In genomic region chr7:100100420-100101015, GRCh38 we compare ENCODE assay signal across 1 cellular context.
TF ChIP-seq lines count a peak whose summit lies in the region.

No MANE protein-coding gene starts in this region.

TF ChIP-seq in K562, 482 proteins besides CTCF, POLR2A, EP300 and RAD21 (continued from another document and continues in another):
- TF ChIP-seq MIER1 (IDR thresholded peaks at IDR 0.05; ENCODE audit: low read depth) (no peak), CHD4 (IDR thresholded peaks at IDR 0.05; ENCODE audit: insufficient read depth, insufficient replicate concordance, low read depth, low read length, poor library complexity, severe bottlenecking) (no peak), RFX1 (IDR thresholded peaks at IDR 0.05) (no peak), ETV6 (IDR thresholded peaks at IDR 0.05; ENCODE audit: borderline replicate concordance in 1 of 2, low read depth in 2 of 2, low read length in 1 of 2) (peak in 1 of 2 experiments; percentile 66; a peak in 1 of 4 replicates), ETV6 (CRISPR knock-in tag; IDR thresholded peaks at IDR 0.05; ENCODE audit: borderline replicate concordance) (no peak), ZNF121 (CRISPR knock-in tag; conservative IDR thresholded peaks at IDR 0.05) (no peak), IRF9 (tag; IDR thresholded peaks at IDR 0.05) (no peak), FOXO4 (CRISPR knock-in tag; IDR thresholded peaks at IDR 0.05) (no peak), EHMT2 (IDR thresholded peaks at IDR 0.05) (no peak), MEIS2 (IDR thresholded peaks at IDR 0.05; ENCODE audit: partially characterized antibody) (no peak), HDAC6 (IDR thresholded peaks at IDR 0.05; ENCODE audit: low read depth, low read length) (no peak), KLF13 (tag; IDR thresholded peaks at IDR 0.05; ENCODE audit: borderline replicate concordance, low read depth) (peak; percentile 99), JUN (IDR thresholded peaks at IDR 0.05; ENCODE audit: borderline replicate concordance, low read depth, low read length) (no peak), JUN (CRISPR knock-in tag; IDR thresholded peaks at IDR 0.05; ENCODE audit: borderline replicate concordance) (no peak), ZFX (CRISPR knock-in tag; IDR thresholded peaks at IDR 0.05) (no peak; the same call in none of the 2 replicates), MNT (conservative IDR thresholded peaks at IDR 0.05) (peak; percentile 100), ZNF830 (CRISPR knock-in tag; IDR thresholded peaks at IDR 0.05) (0 out of 2 replicates have a peak, but pooled peaks have one; percentile 19), ZNF165 (CRISPR knock-in tag; IDR thresholded peaks at IDR 0.05; ENCODE audit: borderline replicate concordance) (no peak), CBFA2T3 (IDR thresholded peaks at IDR 0.05) (no peak), ILF3 (IDR thresholded peaks at IDR 0.05; ENCODE audit: borderline replicate concordance) (peak; percentile 18; the same call in 1 of the 2 replicates), CHCHD3 (CRISPR knock-in tag; IDR thresholded peaks at IDR 0.05) (no peak), BRD4 (IDR thresholded peaks at IDR 0.05) (no peak; the same call in 1 of the 2 replicates), ARID2 (IDR thresholded peaks at IDR 0.05) (no peak), KAT8 (IDR thresholded peaks at IDR 0.05; ENCODE audit: low read depth) (no peak; the same call in 1 of the 2 replicates), KHSRP (IDR thresholded peaks at IDR 0.05) (no peak), FOXA3 (CRISPR knock-in tag; conservative IDR thresholded peaks at IDR 0.05 in 1 of 2, IDR thresholded peaks at IDR 0.05 in 1 of 2) (peak; percentile 92), RHOXF2B (CRISPR knock-in tag; conservative IDR thresholded peaks at IDR 0.05) (no peak), BCL6 (CRISPR knock-in tag; IDR thresholded peaks at IDR 0.05) (no peak), ERF (CRISPR knock-in tag; IDR thresholded peaks at IDR 0.05) (peak; percentile 70; the same call in 1 of the 2 replicates), MYNN (IDR thresholded peaks at IDR 0.05) (no peak), MYNN (CRISPR knock-in tag; IDR thresholded peaks at IDR 0.05) (no peak), MBD2 (IDR thresholded peaks at IDR 0.05; ENCODE audit: borderline replicate concordance, low read depth) (peak; percentile 34; the same call in 1 of the 2 replicates), TFE3 (CRISPR knock-in tag; IDR thresholded peaks at IDR 0.05) (no peak), ZMIZ1 (IDR thresholded peaks at IDR 0.05; ENCODE audit: low read depth in 2 of 2, low read length in 2 of 2) (no peak), ZSCAN32 (CRISPR knock-in tag; IDR thresholded peaks at IDR 0.05) (no peak), ZNF561 (CRISPR knock-in tag; conservative IDR thresholded peaks at IDR 0.05) (no peak), BRD9 (IDR thresholded peaks at IDR 0.05; ENCODE audit: low read depth, partially characterized antibody) (peak; percentile 3), U2AF2 (optimal IDR thresholded peaks at IDR 0.05; ENCODE audit: low read depth, low read length) (no peak), BCOR (IDR thresholded peaks at IDR 0.05) (peak; percentile 34; the same call in 1 of the 2 replicates), ZC3H8 (IDR thresholded peaks at IDR 0.05) (no peak), ZNF316 (IDR thresholded peaks at IDR 0.05) (no peak), ATF2 (CRISPR knock-in tag; IDR thresholded peaks at IDR 0.05) (no peak), ARID3A (IDR thresholded peaks at IDR 0.05; ENCODE audit: borderline replicate concordance, low read depth, low read length) (no peak), GMEB1 (CRISPR knock-in tag; IDR thresholded peaks at IDR 0.05) (peak; percentile 71), NFXL1 (CRISPR knock-in tag; IDR thresholded peaks at IDR 0.05) (no peak), DLX4 (CRISPR knock-in tag; IDR thresholded peaks at IDR 0.05) (no peak), BCLAF1 (IDR thresholded peaks at IDR 0.05; ENCODE audit: borderline replicate concordance in 1 of 2, control insufficient read depth in 1 of 2, low read depth in 2 of 2, low read length in 1 of 2) (0 out of 4 replicates have a peak, but pooled peaks of 1 of the 2 experiments have one; percentile 79), BACH1 (tag; IDR thresholded peaks at IDR 0.05) (no peak), ZNF431 (CRISPR knock-in tag; IDR thresholded peaks at IDR 0.05) (0 out of 2 replicates have a peak, but pooled peaks have one; percentile 11), ZNF134 (CRISPR knock-in tag; conservative IDR thresholded peaks at IDR 0.05) (no peak), MEF2A (IDR thresholded peaks at IDR 0.05; ENCODE audit: control insufficient read depth, low read depth, low read length) (no peak), PHB (CRISPR knock-in tag; IDR thresholded peaks at IDR 0.05) (0 out of 2 replicates have a peak, but pooled peaks have one; percentile 52)
